Comparison of ENCODE assay signal across 8 cellular contexts in the genomic region with DNA sequence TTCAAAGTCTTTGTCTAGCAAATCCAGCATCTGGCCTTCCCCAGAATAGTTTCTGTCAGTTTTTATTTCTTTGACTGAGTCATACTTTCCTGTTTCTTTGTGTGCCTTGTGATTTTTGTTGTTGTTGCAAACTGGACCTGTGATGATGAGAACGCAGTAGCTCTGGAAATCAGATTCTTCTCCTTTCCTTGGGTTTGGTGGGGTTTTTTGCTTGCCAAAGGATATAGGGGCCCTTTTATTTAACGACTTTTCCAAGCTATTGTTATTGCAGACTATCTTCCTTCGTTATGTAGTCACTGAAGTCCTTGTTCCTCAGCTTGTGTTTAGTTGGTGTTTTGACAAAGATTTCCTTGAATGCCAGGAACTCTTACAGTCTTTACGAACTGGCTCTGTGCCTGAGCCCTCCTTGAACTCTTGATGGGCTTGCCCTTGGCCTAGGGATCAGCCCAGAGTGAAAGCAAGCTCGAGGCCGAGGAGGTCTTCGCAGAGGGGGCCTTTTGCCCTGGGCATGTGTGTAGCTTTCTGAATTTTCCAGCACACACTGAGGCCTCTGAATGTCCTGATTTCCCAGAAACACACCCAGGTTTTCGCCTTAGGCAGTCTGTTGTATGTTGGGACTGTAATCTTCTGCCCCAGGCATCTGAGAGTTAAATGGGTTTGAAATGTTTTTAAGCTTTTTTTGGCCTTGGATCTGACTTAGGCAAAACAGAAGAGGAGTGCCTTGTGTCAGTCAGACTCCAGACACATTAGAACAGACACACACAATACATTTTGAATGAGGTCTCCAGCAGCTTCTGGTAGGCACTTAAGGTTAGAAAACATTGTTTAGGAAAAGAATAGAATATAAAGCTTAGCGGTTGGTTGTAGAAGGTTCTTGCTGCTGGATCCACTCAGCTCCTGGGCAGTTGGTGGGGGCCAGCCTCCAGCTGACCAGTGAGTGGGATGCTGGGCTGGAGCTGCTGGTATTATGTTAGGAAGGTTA. TPM values are rescaled to one million over a fixed set of nuclear protein-coding genes. Genes with fewer than 3 reads are reported as not detected.
A peak's percentile ranks its signal among the peaks of the same experiment; 100 is the strongest.
DNase-seq lines count a peak whose midpoint lies in the region; ATAC-seq and TF ChIP-seq lines count a peak whose summit lies in the region.

No MANE protein-coding gene starts in this region.

- H3K79me2 ChIP-seq in neural progenitor cell (ENCODE audit: low read depth) = peaks cover 100% of the 10 kb centered on the region

- H4K20me1 ChIP-seq in neural progenitor cell (ENCODE audit: low read depth) = peaks cover 99% of the 10 kb centered on the region

- peak overlapping the region; percentile 15 for H3K4me3 Mint-ChIP-seq in neural progenitor cell

- H3K9me3 ChIP-seq in Panc1 (ENCODE audit: control insufficient read depth, insufficient read depth, low read depth, low read length) = no peaks in the 10 kb centered on the region
- no peaks in the 10 kb centered on the region for H3K9me3 ChIP-seq in neural progenitor cell (ENCODE audit: low read depth)

- peaks cover 18% of the 10 kb centered on the region for H3K36me3 Mint-ChIP-seq in neural progenitor cell

- H3K9me3 Mint-ChIP-seq in neural progenitor cell = no peaks in the 10 kb centered on the region

- TF ChIP-seq CTCF in Panc1 (IDR thresholded peaks at IDR 0.05) = no peak
- no peak for TF ChIP-seq CTCF in epithelial cell of esophagus (IDR thresholded peaks at IDR 0.05; ENCODE audit: insufficient read depth, low read depth, low read length, missing control alignments)
- TF ChIP-seq CTCF in neural progenitor cell (IDR thresholded peaks at IDR 0.05) = no peak

- H3K27me3 ChIP-seq in Panc1 (ENCODE audit: control insufficient read depth, insufficient read depth, low read length) (no peaks in the 10 kb centered on the region), neural progenitor cell (no peaks in the 10 kb centered on the region)

- H3K27ac ChIP-seq in Panc1 (ENCODE audit: low read length) (peak overlapping the region; percentile 80), neural progenitor cell (no peak overlapping the region)

- in situ Hi-C loops in Panc1 (cut with HindIII; ENCODE audit: low pct_unique_long_range_greater_than_20kb, low sequenced_read_pairs) = no loop called here

- H3K4me1 Mint-ChIP-seq in neural progenitor cell = peaks cover 27% of the 10 kb centered on the region

- H3K27ac Mint-ChIP-seq in neural progenitor cell = peak overlapping the region; percentile 92

- peaks cover 8% of the 10 kb centered on the region for H3F3A ChIP-seq in neural progenitor cell (ENCODE audit: low read depth)

- H3K36me3 ChIP-seq in Panc1 (ENCODE audit: control insufficient read depth, insufficient read depth, low read length) (no peaks in the 10 kb centered on the region), neural progenitor cell (no peaks in the 10 kb centered on the region)

- ATAC-seq in Panc1 (peak; percentile 48), GM19395 (IDR thresholded peaks at IDR 0.05; ENCODE audit: unreplicated experiment) (no peak)

- POLR2A ChIA-PET in Panc1 (lab: Charles Lee) = interaction anchor here (0.5 to 1.0 kb wide), 4 partner anchors 16 to 93 kb away, joined by 3 to 5 read pairs (median 4); a partner anchor contains a TSS

- H3K4me1 ChIP-seq in Panc1 (ENCODE audit: control insufficient read depth, insufficient read depth, low read length) (peaks cover 42% of the 10 kb centered on the region), neural progenitor cell (no peaks in the 10 kb centered on the region)

- no peak overlapping the region for H3K4me2 ChIP-seq in neural progenitor cell

- intact Hi-C loops in Panc1 (cut with micrococcal nuclease; ENCODE audit: unreplicated experiment) = no loop called here

- TSS peak; percentile 45 for BruUV-seq in Panc1 (replicated peaks; lab: Mats Ljungman, UMichigan)

- no peaks in the 10 kb centered on the region for H3K27me3 Mint-ChIP-seq in neural progenitor cell (ENCODE audit: insufficient read depth, low read depth)

- peak; percentile 42 for DNase-seq in CD1c-positive myeloid dendritic cell (ENCODE audit: extremely low spot score)
- no peak for DNase-seq in Panc1 (ENCODE audit: low read depth, low spot score)
- DNase-seq in epithelial cell of esophagus (ENCODE audit: low read depth) = peak; percentile 73
- DNase-seq in neural progenitor cell (ENCODE audit: low spot score) = no peak
- no peak for DNase-seq in GOT3 (lab: John Stamatoyannopoulos, UW)
- no peak for DNase-seq in activated CD4-positive, CD25-positive, alpha-beta regulatory T cell (lab: John Stamatoyannopoulos, UW)
- DNase-seq in COLO668 (lab: John Stamatoyannopoulos, UW; ENCODE audit: unreplicated experiment) = no peak

- no peak overlapping the region for H3K9ac ChIP-seq in neural progenitor cell

- CTCF ChIA-PET in Panc1 (lab: Charles Lee) = interaction anchor here (1.7 kb wide), 1 partner anchor 18 kb away, joined by 12 read pairs; no protein-coding TSS in a partner anchor

- no peak overlapping the region for H2AFZ ChIP-seq in neural progenitor cell (replicated peaks)

- peak overlapping the region in 1 of 2 experiments; percentile 33; a peak in 2 of 4 replicates for H3K4me3 ChIP-seq in Panc1 (ENCODE audit: low read depth in 2 of 2, low read length in 2 of 2)
- no peak overlapping the region for H3K4me3 ChIP-seq in epithelial cell of esophagus (ENCODE audit: low read length)
- no peak overlapping the region for H3K4me3 ChIP-seq in neural progenitor cell

RNA-seq across cellular contexts. Expression of a gene that starts 17.0 kb away (rescaled TPM):
- total RNA-seq in Panc1 (2021; ENCODE audit: unreplicated experiment) (143 TPM), neural progenitor cell (ENCODE audit: low replicate concordance) (28.1 and 45.9 TPM in 2 replicates)
- 103 TPM for polyA plus RNA-seq in Panc1 (2012; ENCODE audit: insufficient read length)

Comparison
In these comparisons a context has a peak if more than half of its experiments do, and no peak if none do; other contexts are left out.
1. DNase-seq: peak in CD1c-positive myeloid dendritic cell (single experiment) and epithelial cell of esophagus (single experiment); none in Panc1 (single experiment), neural progenitor cell (single experiment), GOT3 (single experiment), activated CD4-positive, CD25-positive, alpha-beta regulatory T cell (0 of 4) and COLO668 (single experiment).